Comparison of ENCODE assay signal across 1 cellular context in the genomic region with DNA sequence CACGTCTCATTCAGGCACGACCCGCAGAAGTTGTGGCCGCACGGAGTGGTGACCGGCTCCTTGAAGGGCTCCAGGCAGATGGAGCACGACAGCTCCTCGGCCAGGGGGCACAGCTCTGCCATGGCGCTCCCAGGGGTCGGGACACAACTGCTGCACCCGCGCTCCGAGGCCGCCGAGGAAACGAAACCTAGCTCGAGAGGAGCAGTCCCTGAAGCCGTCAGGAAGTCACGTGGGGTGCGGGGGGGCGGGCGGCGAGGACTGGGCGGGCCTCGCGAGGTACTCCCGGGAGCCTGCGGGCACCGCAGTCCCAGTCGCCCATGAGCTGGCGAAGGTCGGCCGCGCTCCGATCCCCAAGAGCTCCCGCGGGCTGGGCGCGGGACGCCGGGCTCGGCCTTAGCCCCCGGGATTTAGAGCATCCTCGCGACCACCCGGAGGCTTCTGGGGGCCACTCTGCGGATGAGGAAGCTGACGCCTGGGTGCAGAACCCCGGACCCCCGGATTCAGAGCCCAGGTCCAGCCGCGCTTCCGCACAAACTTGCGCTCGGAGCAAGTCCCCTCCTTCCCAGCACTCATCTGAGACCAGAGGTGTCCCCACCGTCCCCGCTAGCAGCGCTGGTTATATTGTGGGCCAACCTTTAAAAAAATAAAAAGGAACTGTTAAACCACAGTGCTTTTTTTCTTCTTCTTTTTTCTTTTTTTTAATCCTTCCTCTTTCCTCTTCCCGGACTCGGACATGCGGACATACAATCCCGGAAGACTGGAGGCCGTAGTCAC.
A peak's percentile ranks its signal among the peaks of the same experiment; 100 is the strongest.
TF ChIP-seq lines count a peak whose summit lies in the region.

Gene TRIM25 (minus strand): TSS at position 183 of the 774 bp plus-strand sequence. CDS start 61 bp downstream, at position 122.

TF ChIP-seq in H1, 55 proteins besides CTCF, POLR2A, EP300 and RAD21 (continued from another document):
- TF ChIP-seq, protein P1, sequence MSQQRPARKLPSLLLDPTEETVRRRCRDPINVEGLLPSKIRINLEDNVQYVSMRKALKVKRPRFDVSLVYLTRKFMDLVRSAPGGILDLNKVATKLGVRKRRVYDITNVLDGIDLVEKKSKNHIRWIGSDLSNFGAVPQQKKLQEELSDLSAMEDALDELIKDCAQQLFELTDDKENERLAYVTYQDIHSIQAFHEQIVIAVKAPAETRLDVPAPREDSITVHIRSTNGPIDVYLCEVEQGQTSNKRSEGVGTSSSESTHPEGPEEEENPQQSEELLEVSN (IDR thresholded peaks at IDR 0.05), result peak; percentile 55; the same call in 1 of the 2 replicates
- TF ChIP-seq CREB1 (IDR thresholded peaks at IDR 0.05) (no peak), SIN3A (conservative IDR thresholded peaks at IDR 0.05 in 1 of 2, IDR thresholded peaks at IDR 0.05 in 1 of 2; ENCODE audit: low read depth in 1 of 2, low read length in 2 of 2) (no peak; a peak in 1 of 4 replicates)
